Comparison of ENCODE assay signal across 8 cellular contexts in the genomic region with DNA sequence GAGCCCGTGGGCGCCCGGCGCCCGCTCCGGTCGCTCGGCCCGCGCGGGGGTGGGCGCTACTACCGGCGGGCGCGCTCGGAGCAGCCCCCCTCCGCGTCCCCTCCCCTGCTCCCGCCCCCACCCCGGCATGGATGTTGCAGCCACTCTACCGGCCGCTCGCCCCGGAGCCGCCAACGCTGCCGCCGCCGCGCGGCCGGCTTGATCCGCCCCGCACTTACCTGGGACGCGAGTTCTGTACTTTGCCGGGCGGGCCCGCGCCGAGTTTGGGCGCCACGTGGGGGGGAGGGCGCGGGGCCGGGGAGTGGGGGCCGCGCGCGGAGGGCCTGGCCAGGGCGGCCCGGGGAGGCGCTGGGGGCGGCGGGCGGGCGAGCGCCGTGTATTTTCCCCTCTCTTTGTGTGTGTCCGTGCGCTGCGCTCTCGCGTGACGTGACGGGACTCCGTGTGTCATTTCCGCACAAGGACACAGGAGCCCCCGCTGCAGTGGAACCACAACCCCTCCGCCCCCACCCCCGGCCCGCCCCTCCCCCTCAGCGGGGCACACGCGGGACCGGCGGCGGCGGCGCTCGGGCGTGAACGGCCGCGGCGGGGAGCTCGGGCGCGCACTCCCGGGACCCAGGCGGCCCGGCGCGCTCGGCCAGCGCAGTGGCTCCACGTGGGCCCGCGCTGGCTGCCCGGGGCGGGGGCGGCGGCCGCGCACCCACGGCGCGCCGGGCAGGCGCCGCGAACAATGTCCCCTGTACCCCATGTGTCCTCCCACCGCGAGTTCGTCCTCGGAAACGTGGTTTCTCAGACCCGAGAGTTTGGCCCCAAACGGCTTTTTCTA. TPM values are rescaled to one million over a fixed set of nuclear protein-coding genes. Genes with fewer than 3 reads are reported as not detected.
A peak's percentile ranks its signal among the peaks of the same experiment; 100 is the strongest.
DNase-seq lines count a peak whose midpoint lies in the region; ATAC-seq lines count a peak whose summit lies in the region.

A gene (minus strand): TSS at position 644 of the 823 bp plus-strand sequence. CDS start 16,230 bp downstream, outside the sequence.

- H3K27me3 Mint-ChIP-seq in activated naive CD4-positive, alpha-beta T cell treated with anti-CD3 and anti-CD28 coated beads, Interleukin-2, amount 50 U/mL, for 24 hours: peaks cover 6% of the 10 kb centered on the region

- DNase-seq in NCI-H1417 (lab: John Stamatoyannopoulos, UW) (peak; percentile 66 to 81 (median 70)), NCI-H1417 treated with DMSO at 0.1 percent for 48 hours (lab: John Stamatoyannopoulos, UW) (no peak), OCI-M1 (lab: John Stamatoyannopoulos, UW) (peak; percentile 46), cardiac septum (ENCODE audit: low spot score) (peak; percentile 75), trophoblast cell (peak in 1 of 2 donors; percentile 54), DMS153 (lab: John Stamatoyannopoulos, UW) (no peak)

- peak within 1 kb of the TSS; percentile 86 for H3K14ac ChIP-seq in trophoblast cell (ENCODE audit: low read length)

- ATAC-seq in HG02943 (IDR thresholded peaks at IDR 0.05; ENCODE audit: low read depth, unreplicated experiment): peak; percentile 13

- H3K23ac ChIP-seq in trophoblast cell (ENCODE audit: low read length): no peak within 1 kb of the TSS

- peaks cover 2% of the 10 kb centered on the region for H3K36me3 Mint-ChIP-seq in activated naive CD4-positive, alpha-beta T cell treated with anti-CD3 and anti-CD28 coated beads, Interleukin-2, amount 50 U/mL, for 24 hours

- peak within 1 kb of the TSS; percentile 87 for H3K4me3 Mint-ChIP-seq in activated naive CD4-positive, alpha-beta T cell treated with anti-CD3 and anti-CD28 coated beads, Interleukin-2, amount 50 U/mL, for 24 hours

- intact Hi-C loops in cardiac septum (cut with DNase I): loop anchor here (2.0 to 10.0 kb wide), 2 partner anchors 86 to 370 kb away; a partner anchor contains a TSS

- peaks cover 4 to 5% of the 10 kb centered on the region in 2 experiments for H3K4me1 ChIP-seq in trophoblast cell (ENCODE audit: control insufficient read depth in 1 of 2, insufficient read depth in 2 of 2, low read length in 2 of 2)

- peak within 1 kb of the TSS; percentile 100 for H3K4me2 ChIP-seq in trophoblast cell (ENCODE audit: low read length)

- peak within 1 kb of the TSS; percentile 88 for H3K27ac ChIP-seq in trophoblast cell (ENCODE audit: low read depth, low read length)

- peak within 1 kb of the TSS; percentile 63 for H2BK120ac ChIP-seq in trophoblast cell (ENCODE audit: insufficient read depth, low read length, poor library complexity)

- H3K4ac ChIP-seq in trophoblast cell (ENCODE audit: low read depth, low read length): peak within 1 kb of the TSS; percentile 72

- peak within 1 kb of the TSS; percentile 59 for H3K18ac ChIP-seq in trophoblast cell (ENCODE audit: low read length)

- WGBS in trophoblast cell (ENCODE audit: extremely low coverage, insufficient coverage, insufficient read length): no CpG with 5 or more reads among the region's 120 CpGs

- no peaks in the 10 kb centered on the region for H3K36me3 ChIP-seq in trophoblast cell (ENCODE audit: control insufficient read depth in 1 of 2, insufficient read depth in 2 of 2, low read length in 2 of 2)

- peaks cover 20% of the 10 kb centered on the region for H3K4me1 Mint-ChIP-seq in activated naive CD4-positive, alpha-beta T cell treated with anti-CD3 and anti-CD28 coated beads, Interleukin-2, amount 50 U/mL, for 24 hours

- H3K27ac Mint-ChIP-seq in activated naive CD4-positive, alpha-beta T cell treated with anti-CD3 and anti-CD28 coated beads, Interleukin-2, amount 50 U/mL, for 24 hours: peak within 1 kb of the TSS; percentile 76

- no peaks in the 10 kb centered on the region for H3K9me3 ChIP-seq in trophoblast cell (ENCODE audit: insufficient read depth, low read depth, low read length)

- H4K91ac ChIP-seq in trophoblast cell (ENCODE audit: low read depth, low read length): peak within 1 kb of the TSS; percentile 90

- H3K79me1 ChIP-seq in trophoblast cell (ENCODE audit: low read length): peaks cover 7% of the 10 kb centered on the region

- peak within 1 kb of the TSS; percentile 90 for H2AFZ ChIP-seq in trophoblast cell (ENCODE audit: insufficient read depth, low read length, poor library complexity)

- H3K79me2 ChIP-seq in trophoblast cell (ENCODE audit: control insufficient read depth, insufficient read depth, low read length, poor library complexity): peaks cover 3% of the 10 kb centered on the region

- peak within 1 kb of the TSS; percentile 75 for H2BK5ac ChIP-seq in trophoblast cell (ENCODE audit: low read depth, low read length, poor library complexity)

- peak within 1 kb of the TSS; percentile 87 for H4K8ac ChIP-seq in trophoblast cell (ENCODE audit: low read depth, low read length)

- H2AK5ac ChIP-seq in trophoblast cell (ENCODE audit: low read length): peak within 1 kb of the TSS; percentile 43

- no peaks in the 10 kb centered on the region for H3K9me3 Mint-ChIP-seq in activated naive CD4-positive, alpha-beta T cell treated with anti-CD3 and anti-CD28 coated beads, Interleukin-2, amount 50 U/mL, for 24 hours

- peak within 1 kb of the TSS; percentile 86 for H3K9ac ChIP-seq in trophoblast cell (ENCODE audit: low read length)

- peak within 1 kb of the TSS; percentile 89 for H3K4me3 ChIP-seq in trophoblast cell (ENCODE audit: low read depth, low read length)

- no peaks in the 10 kb centered on the region for H3K27me3 ChIP-seq in trophoblast cell (ENCODE audit: insufficient read depth, low read length)

- peak within 1 kb of the TSS; percentile 9 for H2BK12ac ChIP-seq in trophoblast cell (ENCODE audit: low read length)

- peak within 1 kb of the TSS; percentile 5 for H4K12ac ChIP-seq in trophoblast cell (ENCODE audit: low read depth, low read length)

RNA-seq across cellular contexts. Expression of the gene that starts here (rescaled TPM):
- total RNA-seq in cardiac septum: 2.1 TPM
- 6.7 and 6.8 TPM in 2 replicates for polyA plus RNA-seq in trophoblast cell (2013)

Comparison
In these comparisons a context has a peak if more than half of its experiments do, and no peak if none do; other contexts are left out.
1. DNase-seq: peak in NCI-H1417 (3 of 3), OCI-M1 (single experiment) and cardiac septum (single experiment); none in NCI-H1417 treated with DMSO at 0.1 percent for 48 hours (single experiment) and DMS153 (single experiment).